1 cellular context compared by ENCODE assay signal in the genomic region with DNA sequence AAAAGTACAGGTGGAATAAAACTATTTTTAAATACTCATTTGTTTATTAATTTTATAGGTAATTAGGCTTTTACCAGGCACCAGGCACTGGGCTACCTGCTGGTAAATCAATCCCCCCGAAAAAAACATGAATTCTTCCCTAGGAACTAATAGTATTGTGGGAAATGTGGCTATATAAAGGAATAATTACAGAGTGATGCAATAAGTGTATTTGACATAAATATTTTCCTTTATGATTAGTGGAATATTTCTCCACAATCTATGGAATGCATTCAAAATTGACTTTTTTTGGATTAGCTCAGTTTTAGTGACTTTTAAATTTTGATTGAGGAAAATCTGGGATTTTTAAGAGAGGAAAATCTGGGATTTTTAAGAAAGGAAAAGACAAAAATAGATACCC.
TF ChIP-seq lines count a peak whose summit lies in the region.

No MANE protein-coding gene starts in this region.

TF ChIP-seq in HepG2, 621 proteins besides CTCF, POLR2A, EP300 and RAD21 (continued from another document):
- TF ChIP-seq, protein P1, sequence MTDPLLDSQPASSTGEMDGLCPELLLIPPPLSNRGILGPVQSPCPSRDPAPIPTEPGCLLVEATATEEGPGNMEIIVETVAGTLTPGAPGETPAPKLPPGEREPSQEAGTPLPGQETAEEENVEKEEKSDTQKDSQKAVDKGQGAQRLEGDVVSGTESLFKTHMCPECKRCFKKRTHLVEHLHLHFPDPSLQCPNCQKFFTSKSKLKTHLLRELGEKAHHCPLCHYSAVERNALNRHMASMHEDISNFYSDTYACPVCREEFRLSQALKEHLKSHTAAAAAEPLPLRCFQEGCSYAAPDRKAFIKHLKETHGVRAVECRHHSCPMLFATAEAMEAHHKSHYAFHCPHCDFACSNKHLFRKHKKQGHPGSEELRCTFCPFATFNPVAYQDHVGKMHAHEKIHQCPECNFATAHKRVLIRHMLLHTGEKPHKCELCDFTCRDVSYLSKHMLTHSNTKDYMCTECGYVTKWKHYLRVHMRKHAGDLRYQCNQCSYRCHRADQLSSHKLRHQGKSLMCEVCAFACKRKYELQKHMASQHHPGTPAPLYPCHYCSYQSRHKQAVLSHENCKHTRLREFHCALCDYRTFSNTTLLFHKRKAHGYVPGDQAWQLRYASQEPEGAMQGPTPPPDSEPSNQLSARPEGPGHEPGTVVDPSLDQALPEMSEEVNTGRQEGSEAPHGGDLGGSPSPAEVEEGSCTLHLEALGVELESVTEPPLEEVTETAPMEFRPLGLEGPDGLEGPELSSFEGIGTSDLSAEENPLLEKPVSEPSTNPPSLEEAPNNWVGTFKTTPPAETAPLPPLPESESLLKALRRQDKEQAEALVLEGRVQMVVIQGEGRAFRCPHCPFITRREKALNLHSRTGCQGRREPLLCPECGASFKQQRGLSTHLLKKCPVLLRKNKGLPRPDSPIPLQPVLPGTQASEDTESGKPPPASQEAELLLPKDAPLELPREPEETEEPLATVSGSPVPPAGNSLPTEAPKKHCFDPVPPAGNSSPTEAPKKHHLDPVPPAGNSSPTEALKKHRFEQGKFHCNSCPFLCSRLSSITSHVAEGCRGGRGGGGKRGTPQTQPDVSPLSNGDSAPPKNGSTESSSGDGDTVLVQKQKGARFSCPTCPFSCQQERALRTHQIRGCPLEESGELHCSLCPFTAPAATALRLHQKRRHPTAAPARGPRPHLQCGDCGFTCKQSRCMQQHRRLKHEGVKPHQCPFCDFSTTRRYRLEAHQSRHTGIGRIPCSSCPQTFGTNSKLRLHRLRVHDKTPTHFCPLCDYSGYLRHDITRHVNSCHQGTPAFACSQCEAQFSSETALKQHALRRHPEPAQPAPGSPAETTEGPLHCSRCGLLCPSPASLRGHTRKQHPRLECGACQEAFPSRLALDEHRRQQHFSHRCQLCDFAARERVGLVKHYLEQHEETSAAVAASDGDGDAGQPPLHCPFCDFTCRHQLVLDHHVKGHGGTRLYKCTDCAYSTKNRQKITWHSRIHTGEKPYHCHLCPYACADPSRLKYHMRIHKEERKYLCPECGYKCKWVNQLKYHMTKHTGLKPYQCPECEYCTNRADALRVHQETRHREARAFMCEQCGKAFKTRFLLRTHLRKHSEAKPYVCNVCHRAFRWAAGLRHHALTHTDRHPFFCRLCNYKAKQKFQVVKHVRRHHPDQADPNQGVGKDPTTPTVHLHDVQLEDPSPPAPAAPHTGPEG (CRISPR knock-in tag; IDR thresholded peaks at IDR 0.05), result no peak
- no peak for TF ChIP-seq ZNF781 (CRISPR knock-in tag; IDR thresholded peaks at IDR 0.05; ENCODE audit: borderline replicate concordance, not compliant biosample characterization)
- no peak for TF ChIP-seq PITX1 (CRISPR knock-in tag; IDR thresholded peaks at IDR 0.05)
- TF ChIP-seq, protein P2, sequence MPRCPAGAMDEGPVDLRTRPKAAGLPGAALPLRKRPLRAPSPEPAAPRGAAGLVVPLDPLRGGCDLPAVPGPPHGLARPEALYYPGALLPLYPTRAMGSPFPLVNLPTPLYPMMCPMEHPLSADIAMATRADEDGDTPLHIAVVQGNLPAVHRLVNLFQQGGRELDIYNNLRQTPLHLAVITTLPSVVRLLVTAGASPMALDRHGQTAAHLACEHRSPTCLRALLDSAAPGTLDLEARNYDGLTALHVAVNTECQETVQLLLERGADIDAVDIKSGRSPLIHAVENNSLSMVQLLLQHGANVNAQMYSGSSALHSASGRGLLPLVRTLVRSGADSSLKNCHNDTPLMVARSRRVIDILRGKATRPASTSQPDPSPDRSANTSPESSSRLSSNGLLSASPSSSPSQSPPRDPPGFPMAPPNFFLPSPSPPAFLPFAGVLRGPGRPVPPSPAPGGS (CRISPR knock-in tag; IDR thresholded peaks at IDR 0.05), result no peak
- no peak for TF ChIP-seq MAFG (CRISPR knock-in tag; IDR thresholded peaks at IDR 0.05)
- TF ChIP-seq NR1H2 (CRISPR knock-in tag; IDR thresholded peaks at IDR 0.05; ENCODE audit: borderline replicate concordance, low read depth), result no peak
- TF ChIP-seq, protein P3, sequence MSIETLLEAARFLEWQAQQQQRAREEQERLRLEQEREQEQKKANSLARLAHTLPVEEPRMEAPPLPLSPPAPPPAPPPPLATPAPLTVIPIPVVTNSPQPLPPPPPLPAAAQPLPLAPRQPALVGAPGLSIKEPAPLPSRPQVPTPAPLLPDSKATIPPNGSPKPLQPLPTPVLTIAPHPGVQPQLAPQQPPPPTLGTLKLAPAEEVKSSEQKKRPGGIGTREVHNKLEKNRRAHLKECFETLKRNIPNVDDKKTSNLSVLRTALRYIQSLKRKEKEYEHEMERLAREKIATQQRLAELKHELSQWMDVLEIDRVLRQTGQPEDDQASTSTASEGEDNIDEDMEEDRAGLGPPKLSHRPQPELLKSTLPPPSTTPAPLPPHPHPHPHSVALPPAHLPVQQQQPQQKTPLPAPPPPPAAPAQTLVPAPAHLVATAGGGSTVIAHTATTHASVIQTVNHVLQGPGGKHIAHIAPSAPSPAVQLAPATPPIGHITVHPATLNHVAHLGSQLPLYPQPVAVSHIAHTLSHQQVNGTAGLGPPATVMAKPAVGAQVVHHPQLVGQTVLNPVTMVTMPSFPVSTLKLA (IDR thresholded peaks at IDR 0.05), result no peak
- no peak for TF ChIP-seq ZFP1 (CRISPR knock-in tag; IDR thresholded peaks at IDR 0.05)
- TF ChIP-seq TBP (CRISPR knock-in tag; IDR thresholded peaks at IDR 0.05), result no peak
- TF ChIP-seq HIVEP1 (CRISPR knock-in tag; IDR thresholded peaks at IDR 0.05), result no peak
- no peak for TF ChIP-seq HNF4A (CRISPR knock-in tag; IDR thresholded peaks at IDR 0.05)
- TF ChIP-seq, protein P4, sequence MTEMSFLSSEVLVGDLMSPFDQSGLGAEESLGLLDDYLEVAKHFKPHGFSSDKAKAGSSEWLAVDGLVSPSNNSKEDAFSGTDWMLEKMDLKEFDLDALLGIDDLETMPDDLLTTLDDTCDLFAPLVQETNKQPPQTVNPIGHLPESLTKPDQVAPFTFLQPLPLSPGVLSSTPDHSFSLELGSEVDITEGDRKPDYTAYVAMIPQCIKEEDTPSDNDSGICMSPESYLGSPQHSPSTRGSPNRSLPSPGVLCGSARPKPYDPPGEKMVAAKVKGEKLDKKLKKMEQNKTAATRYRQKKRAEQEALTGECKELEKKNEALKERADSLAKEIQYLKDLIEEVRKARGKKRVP (CRISPR knock-in tag; IDR thresholded peaks at IDR 0.05), result 0 out of 4 replicates have a peak, but pooled peaks of 1 of the 2 experiments have one; percentile 25
- 0 out of 2 replicates have a peak, but pooled peaks have one; percentile 54 for TF ChIP-seq ATF7 (IDR thresholded peaks at IDR 0.05)
- TF ChIP-seq ATF7 (CRISPR knock-in tag; IDR thresholded peaks at IDR 0.05), result no peak
- TF ChIP-seq, protein P5, sequence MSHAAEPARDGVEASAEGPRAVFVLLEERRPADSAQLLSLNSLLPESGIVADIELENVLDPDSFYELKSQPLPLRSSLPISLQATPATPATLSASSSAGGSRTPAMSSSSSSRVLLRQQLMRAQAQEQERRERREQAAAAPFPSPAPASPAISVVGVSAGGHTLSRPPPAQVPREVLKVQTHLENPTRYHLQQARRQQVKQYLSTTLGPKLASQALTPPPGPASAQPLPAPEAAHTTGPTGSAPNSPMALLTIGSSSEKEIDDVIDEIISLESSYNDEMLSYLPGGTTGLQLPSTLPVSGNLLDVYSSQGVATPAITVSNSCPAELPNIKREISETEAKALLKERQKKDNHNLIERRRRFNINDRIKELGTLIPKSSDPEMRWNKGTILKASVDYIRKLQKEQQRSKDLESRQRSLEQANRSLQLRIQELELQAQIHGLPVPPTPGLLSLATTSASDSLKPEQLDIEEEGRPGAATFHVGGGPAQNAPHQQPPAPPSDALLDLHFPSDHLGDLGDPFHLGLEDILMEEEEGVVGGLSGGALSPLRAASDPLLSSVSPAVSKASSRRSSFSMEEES (CRISPR knock-in tag; IDR thresholded peaks at IDR 0.05), result no peak
- TF ChIP-seq, protein P6, sequence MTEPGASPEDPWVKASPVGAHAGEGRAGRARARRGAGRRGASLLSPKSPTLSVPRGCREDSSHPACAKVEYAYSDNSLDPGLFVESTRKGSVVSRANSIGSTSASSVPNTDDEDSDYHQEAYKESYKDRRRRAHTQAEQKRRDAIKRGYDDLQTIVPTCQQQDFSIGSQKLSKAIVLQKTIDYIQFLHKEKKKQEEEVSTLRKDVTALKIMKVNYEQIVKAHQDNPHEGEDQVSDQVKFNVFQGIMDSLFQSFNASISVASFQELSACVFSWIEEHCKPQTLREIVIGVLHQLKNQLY (CRISPR knock-in tag; IDR thresholded peaks at IDR 0.05), result no peak
- no peak for TF ChIP-seq DR1 (CRISPR knock-in tag; IDR thresholded peaks at IDR 0.05)
- TF ChIP-seq HMG20B (CRISPR knock-in tag; conservative IDR thresholded peaks at IDR 0.05), result no peak
- no peak for TF ChIP-seq ZNF260 (CRISPR knock-in tag; IDR thresholded peaks at IDR 0.05; ENCODE audit: borderline replicate concordance, low read depth)
- TF ChIP-seq, protein P7, sequence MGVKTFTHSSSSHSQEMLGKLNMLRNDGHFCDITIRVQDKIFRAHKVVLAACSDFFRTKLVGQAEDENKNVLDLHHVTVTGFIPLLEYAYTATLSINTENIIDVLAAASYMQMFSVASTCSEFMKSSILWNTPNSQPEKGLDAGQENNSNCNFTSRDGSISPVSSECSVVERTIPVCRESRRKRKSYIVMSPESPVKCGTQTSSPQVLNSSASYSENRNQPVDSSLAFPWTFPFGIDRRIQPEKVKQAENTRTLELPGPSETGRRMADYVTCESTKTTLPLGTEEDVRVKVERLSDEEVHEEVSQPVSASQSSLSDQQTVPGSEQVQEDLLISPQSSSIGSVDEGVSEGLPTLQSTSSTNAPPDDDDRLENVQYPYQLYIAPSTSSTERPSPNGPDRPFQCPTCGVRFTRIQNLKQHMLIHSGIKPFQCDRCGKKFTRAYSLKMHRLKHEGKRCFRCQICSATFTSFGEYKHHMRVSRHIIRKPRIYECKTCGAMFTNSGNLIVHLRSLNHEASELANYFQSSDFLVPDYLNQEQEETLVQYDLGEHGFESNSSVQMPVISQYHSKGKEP (CRISPR knock-in tag; IDR thresholded peaks at IDR 0.05), result no peak
- no peak for TF ChIP-seq HNRNPLL (IDR thresholded peaks at IDR 0.05; ENCODE audit: low read depth, low read length, poor library complexity, severe bottlenecking)
- TF ChIP-seq SOX5 (CRISPR knock-in tag; IDR thresholded peaks at IDR 0.05; ENCODE audit: borderline replicate concordance), result no peak
- no peak for TF ChIP-seq KDM3A (CRISPR knock-in tag; IDR thresholded peaks at IDR 0.05; ENCODE audit: low read depth)
- no peak for TF ChIP-seq SMARCE1 (IDR thresholded peaks at IDR 0.05; ENCODE audit: borderline replicate concordance)
- TF ChIP-seq, protein P8, sequence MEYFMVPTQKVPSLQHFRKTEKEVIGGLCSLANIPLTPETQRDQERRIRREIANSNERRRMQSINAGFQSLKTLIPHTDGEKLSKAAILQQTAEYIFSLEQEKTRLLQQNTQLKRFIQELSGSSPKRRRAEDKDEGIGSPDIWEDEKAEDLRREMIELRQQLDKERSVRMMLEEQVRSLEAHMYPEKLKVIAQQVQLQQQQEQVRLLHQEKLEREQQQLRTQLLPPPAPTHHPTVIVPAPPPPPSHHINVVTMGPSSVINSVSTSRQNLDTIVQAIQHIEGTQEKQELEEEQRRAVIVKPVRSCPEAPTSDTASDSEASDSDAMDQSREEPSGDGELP (IDR thresholded peaks at IDR 0.05; ENCODE audit: borderline replicate concordance, low read depth), result no peak
